ENCODE assay signal across 1 cellular context in the genomic region with DNA sequence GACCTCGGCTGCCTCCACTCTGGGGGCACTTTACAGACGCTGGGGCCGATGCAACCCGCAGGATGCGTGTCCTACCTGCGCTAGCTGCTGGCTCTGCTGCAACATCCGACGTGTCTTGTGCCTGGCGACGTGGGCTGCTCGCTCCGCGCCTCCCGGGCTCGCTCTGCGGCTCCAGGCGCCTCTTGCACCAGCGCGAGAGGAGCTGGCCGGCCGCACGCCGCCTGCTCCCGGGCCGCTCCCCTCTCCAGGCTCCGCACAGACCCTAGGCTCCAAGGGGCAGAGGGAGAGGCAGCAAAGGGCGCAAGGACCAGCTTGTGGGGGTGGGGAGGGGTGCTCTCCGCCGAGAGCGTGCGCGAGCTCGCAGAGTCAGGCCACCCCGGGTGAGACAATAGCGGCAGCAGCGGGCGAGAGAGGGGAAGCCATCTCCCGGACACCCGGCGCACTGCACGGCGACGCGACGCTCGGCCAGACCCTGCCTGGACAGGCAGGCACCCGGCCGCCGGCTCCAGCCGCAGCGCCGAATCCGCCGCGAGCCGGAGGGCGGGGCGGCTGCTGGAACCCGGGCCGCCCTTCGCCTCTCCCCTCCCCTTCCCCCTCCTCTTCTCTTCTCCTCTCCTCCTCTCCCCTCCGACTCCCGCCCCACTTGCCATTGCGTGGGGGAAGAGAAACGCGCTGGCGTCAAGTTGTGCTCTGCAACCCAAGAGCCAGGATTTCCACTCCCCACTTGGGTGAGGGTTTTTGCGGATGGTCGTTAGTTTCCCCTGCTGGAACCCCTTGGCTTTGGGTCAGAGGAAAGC.
TF ChIP-seq lines count a peak whose summit lies in the region.

A gene with protein sequence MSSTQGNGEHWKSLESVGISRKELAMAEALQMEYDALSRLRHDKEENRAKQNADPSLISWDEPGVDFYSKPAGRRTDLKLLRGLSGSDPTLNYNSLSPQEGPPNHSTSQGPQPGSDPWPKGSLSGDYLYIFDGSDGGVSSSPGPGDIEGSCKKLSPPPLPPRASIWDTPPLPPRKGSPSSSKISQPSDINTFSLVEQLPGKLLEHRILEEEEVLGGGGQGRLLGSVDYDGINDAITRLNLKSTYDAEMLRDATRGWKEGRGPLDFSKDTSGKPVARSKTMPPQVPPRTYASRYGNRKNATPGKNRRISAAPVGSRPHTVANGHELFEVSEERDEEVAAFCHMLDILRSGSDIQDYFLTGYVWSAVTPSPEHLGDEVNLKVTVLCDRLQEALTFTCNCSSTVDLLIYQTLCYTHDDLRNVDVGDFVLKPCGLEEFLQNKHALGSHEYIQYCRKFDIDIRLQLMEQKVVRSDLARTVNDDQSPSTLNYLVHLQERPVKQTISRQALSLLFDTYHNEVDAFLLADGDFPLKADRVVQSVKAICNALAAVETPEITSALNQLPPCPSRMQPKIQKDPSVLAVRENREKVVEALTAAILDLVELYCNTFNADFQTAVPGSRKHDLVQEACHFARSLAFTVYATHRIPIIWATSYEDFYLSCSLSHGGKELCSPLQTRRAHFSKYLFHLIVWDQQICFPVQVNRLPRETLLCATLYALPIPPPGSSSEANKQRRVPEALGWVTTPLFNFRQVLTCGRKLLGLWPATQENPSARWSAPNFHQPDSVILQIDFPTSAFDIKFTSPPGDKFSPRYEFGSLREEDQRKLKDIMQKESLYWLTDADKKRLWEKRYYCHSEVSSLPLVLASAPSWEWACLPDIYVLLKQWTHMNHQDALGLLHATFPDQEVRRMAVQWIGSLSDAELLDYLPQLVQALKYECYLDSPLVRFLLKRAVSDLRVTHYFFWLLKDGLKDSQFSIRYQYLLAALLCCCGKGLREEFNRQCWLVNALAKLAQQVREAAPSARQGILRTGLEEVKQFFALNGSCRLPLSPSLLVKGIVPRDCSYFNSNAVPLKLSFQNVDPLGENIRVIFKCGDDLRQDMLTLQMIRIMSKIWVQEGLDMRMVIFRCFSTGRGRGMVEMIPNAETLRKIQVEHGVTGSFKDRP (N-terminal part only) (minus strand): TSS at position 525 of the 797 bp plus-strand sequence. CDS start 25,003 bp downstream, outside the sequence.

TF ChIP-seq in HCT116, 20 proteins besides CTCF, POLR2A, EP300 and RAD21 (continued from another document):
- TF ChIP-seq, protein P1, sequence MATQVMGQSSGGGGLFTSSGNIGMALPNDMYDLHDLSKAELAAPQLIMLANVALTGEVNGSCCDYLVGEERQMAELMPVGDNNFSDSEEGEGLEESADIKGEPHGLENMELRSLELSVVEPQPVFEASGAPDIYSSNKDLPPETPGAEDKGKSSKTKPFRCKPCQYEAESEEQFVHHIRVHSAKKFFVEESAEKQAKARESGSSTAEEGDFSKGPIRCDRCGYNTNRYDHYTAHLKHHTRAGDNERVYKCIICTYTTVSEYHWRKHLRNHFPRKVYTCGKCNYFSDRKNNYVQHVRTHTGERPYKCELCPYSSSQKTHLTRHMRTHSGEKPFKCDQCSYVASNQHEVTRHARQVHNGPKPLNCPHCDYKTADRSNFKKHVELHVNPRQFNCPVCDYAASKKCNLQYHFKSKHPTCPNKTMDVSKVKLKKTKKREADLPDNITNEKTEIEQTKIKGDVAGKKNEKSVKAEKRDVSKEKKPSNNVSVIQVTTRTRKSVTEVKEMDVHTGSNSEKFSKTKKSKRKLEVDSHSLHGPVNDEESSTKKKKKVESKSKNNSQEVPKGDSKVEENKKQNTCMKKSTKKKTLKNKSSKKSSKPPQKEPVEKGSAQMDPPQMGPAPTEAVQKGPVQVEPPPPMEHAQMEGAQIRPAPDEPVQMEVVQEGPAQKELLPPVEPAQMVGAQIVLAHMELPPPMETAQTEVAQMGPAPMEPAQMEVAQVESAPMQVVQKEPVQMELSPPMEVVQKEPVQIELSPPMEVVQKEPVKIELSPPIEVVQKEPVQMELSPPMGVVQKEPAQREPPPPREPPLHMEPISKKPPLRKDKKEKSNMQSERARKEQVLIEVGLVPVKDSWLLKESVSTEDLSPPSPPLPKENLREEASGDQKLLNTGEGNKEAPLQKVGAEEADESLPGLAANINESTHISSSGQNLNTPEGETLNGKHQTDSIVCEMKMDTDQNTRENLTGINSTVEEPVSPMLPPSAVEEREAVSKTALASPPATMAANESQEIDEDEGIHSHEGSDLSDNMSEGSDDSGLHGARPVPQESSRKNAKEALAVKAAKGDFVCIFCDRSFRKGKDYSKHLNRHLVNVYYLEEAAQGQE (IDR thresholded peaks at IDR 0.05; ENCODE audit: low read depth) = no peak
- TF ChIP-seq POLR2AphosphoS5 (IDR thresholded peaks at IDR 0.05; ENCODE audit: low read depth, low read length) (peak; percentile 88), CEBPB (IDR thresholded peaks at IDR 0.05; ENCODE audit: low read depth) (no peak), SP1 (IDR thresholded peaks at IDR 0.05; ENCODE audit: low read depth) (no peak; the same call in 1 of the 2 replicates), ZFX (IDR thresholded peaks at IDR 0.05) (peak; percentile 24; the same call in 1 of the 2 replicates), SIN3A (IDR thresholded peaks at IDR 0.05; ENCODE audit: low read depth) (peak; percentile 76), ELF1 (IDR thresholded peaks at IDR 0.05; ENCODE audit: borderline replicate concordance, low read depth) (no peak), CBX3 (IDR thresholded peaks at IDR 0.05; ENCODE audit: low read depth) (peak; percentile 35; the same call in 1 of the 2 replicates), EGR1 (IDR thresholded peaks at IDR 0.05; ENCODE audit: low read depth) (peak; percentile 56; the same call in 1 of the 2 replicates)
- TF ChIP-seq, protein P2, sequence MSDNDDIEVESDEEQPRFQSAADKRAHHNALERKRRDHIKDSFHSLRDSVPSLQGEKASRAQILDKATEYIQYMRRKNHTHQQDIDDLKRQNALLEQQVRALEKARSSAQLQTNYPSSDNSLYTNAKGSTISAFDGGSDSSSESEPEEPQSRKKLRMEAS (IDR thresholded peaks at IDR 0.05) = peak; percentile 68
- TF ChIP-seq, protein P3, sequence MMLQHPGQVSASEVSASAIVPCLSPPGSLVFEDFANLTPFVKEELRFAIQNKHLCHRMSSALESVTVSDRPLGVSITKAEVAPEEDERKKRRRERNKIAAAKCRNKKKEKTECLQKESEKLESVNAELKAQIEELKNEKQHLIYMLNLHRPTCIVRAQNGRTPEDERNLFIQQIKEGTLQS (IDR thresholded peaks at IDR 0.05) = no peak
TF ChIP-seq in HCT116: peak in this region for 6.
